In the genomic region with DNA sequence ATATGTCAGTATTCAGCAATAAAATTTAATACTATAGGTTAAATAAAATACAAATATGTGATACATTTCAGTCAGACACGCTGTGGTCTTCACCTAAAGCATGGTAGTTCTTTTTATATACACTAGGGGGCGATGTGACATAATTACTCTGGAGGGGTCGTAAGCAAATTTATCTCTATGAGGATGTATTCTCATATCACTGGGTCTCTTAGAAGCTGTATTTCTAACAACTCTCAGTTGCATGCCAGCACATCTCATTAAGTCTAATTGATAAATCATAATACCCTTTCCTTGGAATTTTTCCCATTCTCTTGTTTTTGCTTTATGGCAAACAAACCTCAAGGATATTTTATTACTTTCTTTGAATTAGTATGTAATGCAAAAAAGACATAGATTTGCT, we compare ENCODE assay signal across 8 cellular contexts. TPM values are rescaled to one million over a fixed set of nuclear protein-coding genes. Genes with fewer than 3 reads are reported as not detected.
DNase-seq lines count a peak whose midpoint lies in the region; ATAC-seq, FAIRE-seq and TF ChIP-seq lines count a peak whose summit lies in the region.
"Had no signal": no experiment of that assay in that cellular context is flagged by ENCODE, and none has a peak within 500 bp of the region (broad histone marks: within the 10 kb centered on the region; RNA-seq: fewer than 3 reads in every experiment).

No MANE protein-coding gene starts in this region.

- no peaks in the 10 kb centered on the region for H3K36me3 ChIP-seq in gastroesophageal sphincter

- H3K4me3 ChIP-seq in GM12865 (ENCODE audit: low read depth, low read length) (no peak overlapping the region), gastroesophageal sphincter (no peak overlapping the region)

- peaks cover 0 to 35% (median 0%) of the 10 kb centered on the region in 3 donors for H3K4me1 ChIP-seq in gastroesophageal sphincter

- no peak for TF ChIP-seq EP300 in gastroesophageal sphincter (IDR thresholded peaks at IDR 0.05)

- DNase-seq in GM12865 (ENCODE audit: low read depth) (peak; percentile 11), RKO (ENCODE audit: low spot score) (peak; percentile 68), GM12891 (ENCODE audit: insufficient read length, low spot score) (no peak)
- DNase-seq: naive B cell had no signal

- H3K9me3 ChIP-seq in gastroesophageal sphincter, result no peaks in the 10 kb centered on the region

- TF ChIP-seq POLR2A in gastroesophageal sphincter (IDR thresholded peaks at IDR 0.05) (no peak), GM12891 (IDR thresholded peaks at IDR 0.05; ENCODE audit: low read depth, low read length) (no peak)

- peak; percentile 36 for TF ChIP-seq CTCF in GM12865 (IDR thresholded peaks at IDR 0.05; ENCODE audit: insufficient read depth, low read depth, low read length, missing control alignments)
- peak; percentile 37 to 71 (median 40) for TF ChIP-seq CTCF in gastroesophageal sphincter (IDR thresholded peaks at IDR 0.05)

- H3K27ac ChIP-seq in gastroesophageal sphincter, result no peak overlapping the region

- H3K27me3 ChIP-seq in gastroesophageal sphincter, result peaks cover 78% of the 10 kb centered on the region

- ATAC-seq in HG03342 (IDR thresholded peaks at IDR 0.05; ENCODE audit: unreplicated experiment) (peak; percentile 64), gastroesophageal sphincter (no peak), GM21367 (IDR thresholded peaks at IDR 0.05; ENCODE audit: unreplicated experiment) (no peak), GM19324 (IDR thresholded peaks at IDR 0.05; ENCODE audit: low FRiP score, unreplicated experiment) (no peak)

- FAIRE-seq in GM12891 (lab: Jason Lieb, UNC), result no peak

- WGBS in gastroesophageal sphincter (ENCODE audit: low coverage in 1 of 2), 2 donors, result 0 to 5% methylated on average over 2 to 3 of the region's 3 CpGs

TF ChIP-seq in GM12891, 5 proteins besides CTCF, POLR2A, EP300 and RAD21:
- TF ChIP-seq PAX5 (IDR thresholded peaks at IDR 0.05; ENCODE audit: insufficient read depth, low read length, severe bottlenecking), result no peak
TF ChIP-seq in GM12891: peak in this region for 0.

RNA-seq across cellular contexts. Expression of a gene that starts 3.9 kb away (rescaled TPM):
- total RNA-seq in gastroesophageal sphincter, result 1 to 10 TPM; 3.9 to 7.8 (median 4.8) TPM
- polyA plus RNA-seq in GM12891 (2012; ENCODE audit: low read depth, missing spikeins), result not detected
